ENCODE assay signal across 21 cellular contexts in genomic region chr2:241081643-241082337, GRCh38. TPM values are rescaled to one million over a fixed set of nuclear protein-coding genes. Genes with fewer than 3 reads are reported as not detected.
DNase-seq lines count a peak whose midpoint lies in the region; ATAC-seq, FAIRE-seq and TF ChIP-seq lines count a peak whose summit lies in the region.
"Had no signal": no experiment of that assay in that cellular context is flagged by ENCODE, and none has a peak within 500 bp of the region (broad histone marks: within the 10 kb centered on the region; RNA-seq: fewer than 3 reads in every experiment).

No MANE protein-coding gene starts in this region.

- H3K4me1 Mint-ChIP-seq in CD4-positive, alpha-beta memory T cell, result peaks cover 21 to 33% (median 23%) of the 10 kb centered on the region in 4 donors
- H3K4me1 Mint-ChIP-seq in naive thymus-derived CD8-positive, alpha-beta T cell, result peaks cover 8 to 36% (median 24%) of the 10 kb centered on the region in 4 donors
- H3K4me1 Mint-ChIP-seq: mesothelial cell of epicardium had no signal

- no peaks in the 10 kb centered on the region for H3K9me3 ChIP-seq in CD4-positive, alpha-beta memory T cell (ENCODE audit: control insufficient read depth in 1 of 2, low read length in 2 of 2)
- H3K9me3 ChIP-seq in H1 (ENCODE audit: insufficient read depth in 2 of 2, low read depth in 1 of 2, low read length in 1 of 2), result no peaks in the 10 kb centered on the region
- H3K9me3 ChIP-seq: neutrophil, sigmoid colon, SJCRH30 had no signal

- no peaks in the 10 kb centered on the region for H3K4me1 ChIP-seq in CD4-positive, alpha-beta memory T cell (ENCODE audit: insufficient read depth, low read length)
- no peaks in the 10 kb centered on the region for H3K4me1 ChIP-seq in H1 (replicated peaks in 1 of 4; ENCODE audit: control insufficient read depth in 3 of 4, insufficient read depth in 4 of 4, low read length in 3 of 4)

- no peak overlapping the region for H2BK20ac ChIP-seq in H1 (ENCODE audit: low read length)

- no peak overlapping the region for H3K18ac ChIP-seq in H1 (ENCODE audit: extremely low read depth, low read length)

- no peak overlapping the region; the same call in 1 of the 2 replicates for H2BK5ac ChIP-seq in H1 (ENCODE audit: low read depth, low read length)

- H4K20me1 ChIP-seq in H1 (replicated peaks in 1 of 2; ENCODE audit: control insufficient read depth in 1 of 2, insufficient read depth in 2 of 2, low read length in 2 of 2), result peaks cover 0 to 2% of the 10 kb centered on the region in 2 experiments

- H3K27ac Mint-ChIP-seq in CD4-positive, alpha-beta memory T cell, result peak overlapping the region in 5 of 7 donors; percentile 19 to 89 (median 68)
- H3K27ac Mint-ChIP-seq in naive thymus-derived CD8-positive, alpha-beta T cell, result peak overlapping the region in 8 of 10 donors; percentile 32 to 94 (median 82)
- H3K27ac Mint-ChIP-seq: mesothelial cell of epicardium had no signal

- DNase-seq in CD4-positive, alpha-beta memory T cell, result no peak
- DNase-seq in HCEC 1CT (peak; percentile 22), H1 (ENCODE audit: low read depth in 1 of 2, low spot score in 2 of 2) (no peak), OCI-M1 (lab: John Stamatoyannopoulos, UW) (no peak), NCI-H2107 treated with DMSO at 0.1 percent for 48 hours (lab: John Stamatoyannopoulos, UW; ENCODE audit: unreplicated experiment) (no peak), OCI-M2 (lab: John Stamatoyannopoulos, UW; ENCODE audit: unreplicated experiment) (no peak), erythroblast (lab: John Stamatoyannopoulos, UW) (no peak)
- DNase-seq in naive thymus-derived CD8-positive, alpha-beta T cell, result no peak
- DNase-seq: AML-193, GF-D8, NCI-H1930, NCI-H510A treated with DMSO at 0.1 percent for 48 hours, sigmoid colon, T-helper 9 cell had no signal

- no peak overlapping the region for H2BK120ac ChIP-seq in H1 (replicated peaks; ENCODE audit: low read depth, low read length)

- H3K23ac ChIP-seq in H1 (ENCODE audit: insufficient read length), result no peak overlapping the region

- H3K4me3 Mint-ChIP-seq in CD4-positive, alpha-beta memory T cell, result peak overlapping the region in 1 of 8 donors; percentile 6
- no peak overlapping the region for H3K4me3 Mint-ChIP-seq in naive thymus-derived CD8-positive, alpha-beta T cell
- H3K4me3 Mint-ChIP-seq: activated naive CD8-positive, alpha-beta T cell; mesothelial cell of epicardium had no signal

- no peak overlapping the region for H3K14ac ChIP-seq in H1 (ENCODE audit: insufficient read length)

- intact Hi-C loops in CD4-positive, alpha-beta memory T cell (cut with micrococcal nuclease), result no loop called here

- no peak overlapping the region for H2AK5ac ChIP-seq in H1 (ENCODE audit: low read depth, low read length)

- H3K36me3 ChIP-seq in CD4-positive, alpha-beta memory T cell (ENCODE audit: insufficient read depth, low read length), result peaks cover 6% of the 10 kb centered on the region
- no peaks in the 10 kb centered on the region; a peak in 1 of 8 replicates for H3K36me3 ChIP-seq in H1 (ENCODE audit: control insufficient read depth in 2 of 4, insufficient read depth in 4 of 4, low read length in 3 of 4)

- no peak for TF ChIP-seq RAD21 in H1 (IDR thresholded peaks at IDR 0.05 in 1 of 2, conservative IDR thresholded peaks at IDR 0.05 in 1 of 2; ENCODE audit: low read depth in 2 of 2, low read length in 2 of 2)

- no peak overlapping the region for H2BK15ac ChIP-seq in H1 (ENCODE audit: low read length)

- WGBS in H1 (ENCODE audit: extremely low coverage in 1 of 2, insufficient coverage in 1 of 2, insufficient read length in 1 of 2, insufficient replicate concordance in 2 of 2, low coverage in 1 of 2, low lambda C conversion rate in 2 of 2, missing lambda C conversion rate in 1 of 2), 2 experiments, result 94% methylated on average over 23 of the region's 28 CpGs; no CpG with 5 or more reads in 1 of the 2 experiments

- H4K5ac ChIP-seq in H1 (ENCODE audit: insufficient read length, low read depth, low read length), result no peak overlapping the region

- no peak for FAIRE-seq in H1 (lab: Jason Lieb, UNC)
- FAIRE-seq: GM12892, islet of Langerhans had no signal

- H3K9ac ChIP-seq in H1 (replicated peaks in 1 of 4; ENCODE audit: extremely low read depth in 1 of 4, low read depth in 3 of 4, low read length in 3 of 4), result no peak overlapping the region

- no peak for TF ChIP-seq CTCF in H1 (IDR thresholded peaks at IDR 0.05; ENCODE audit: control extremely low read depth in 1 of 3, insufficient read depth in 1 of 3, low read depth in 1 of 3, low read length in 3 of 3)

- no peak overlapping the region for H2AFZ ChIP-seq in H1 (ENCODE audit: low read length)

- H4K8ac ChIP-seq in H1 (ENCODE audit: extremely low read depth, insufficient read depth, low read length), result peak overlapping the region; percentile 9; the same call in 1 of the 2 replicates

- H3K79me2 ChIP-seq in H1 (ENCODE audit: control insufficient read depth in 1 of 2, insufficient read depth in 2 of 2, low read length in 2 of 2), result no peaks in the 10 kb centered on the region

- no peak overlapping the region for H3K4ac ChIP-seq in H1 (replicated peaks; ENCODE audit: insufficient read length, low read depth, low read length)

- TF ChIP-seq EP300 in H1 (IDR thresholded peaks at IDR 0.05; ENCODE audit: borderline replicate concordance in 1 of 2, low read depth in 2 of 2, low read length in 2 of 2), result no peak

- H3K36me3 Mint-ChIP-seq in CD4-positive, alpha-beta memory T cell, result peaks cover 21 to 24% of the 10 kb centered on the region in 2 donors
- H3K36me3 Mint-ChIP-seq in naive thymus-derived CD8-positive, alpha-beta T cell, result peaks cover 14 to 29% (median 28%) of the 10 kb centered on the region in 3 donors

- H3K27me3 Mint-ChIP-seq in CD4-positive, alpha-beta memory T cell, result no peaks in the 10 kb centered on the region
- no peaks in the 10 kb centered on the region for H3K27me3 Mint-ChIP-seq in naive thymus-derived CD8-positive, alpha-beta T cell
- H3K27me3 Mint-ChIP-seq: activated naive CD8-positive, alpha-beta T cell; IgD-negative memory B cell had no signal

- no peak for TF ChIP-seq POLR2A in H1 (IDR thresholded peaks at IDR 0.05; ENCODE audit: control extremely low read depth in 1 of 2, low read depth in 2 of 2, low read length in 2 of 2)
- no peak for TF ChIP-seq POLR2A in erythroblast (IDR thresholded peaks at IDR 0.05; ENCODE audit: low read length)

- H3K27me3 ChIP-seq in CD4-positive, alpha-beta memory T cell (ENCODE audit: insufficient read depth, low read length), result no peaks in the 10 kb centered on the region
- no peaks in the 10 kb centered on the region for H3K27me3 ChIP-seq in H1 (replicated peaks in 1 of 4; ENCODE audit: control insufficient read depth in 3 of 4, extremely low read depth in 1 of 4, insufficient read depth in 3 of 4, low read length in 3 of 4)
- H3K27me3 ChIP-seq: neutrophil, sigmoid colon, SJCRH30 had no signal

- no peak overlapping the region for H3K27ac ChIP-seq in CD4-positive, alpha-beta memory T cell (ENCODE audit: low read depth, low read length)
- no peak overlapping the region for H3K27ac ChIP-seq in H1 (ENCODE audit: low read depth, low read length)
- H3K27ac ChIP-seq: neutrophil, sigmoid colon, SJCRH30 had no signal

- peaks cover 0 to 8% (median under 1%) of the 10 kb centered on the region in 8 donors for H3K9me3 Mint-ChIP-seq in CD4-positive, alpha-beta memory T cell
- peaks cover 0 to 15% (median 0%) of the 10 kb centered on the region in 9 donors for H3K9me3 Mint-ChIP-seq in naive thymus-derived CD8-positive, alpha-beta T cell

- ATAC-seq in naive thymus-derived CD8-positive, alpha-beta T cell, result no peak

- no peak overlapping the region for H2BK12ac ChIP-seq in H1 (ENCODE audit: low read depth, low read length)

- H4K91ac ChIP-seq in H1 (replicated peaks; ENCODE audit: insufficient read length, low read length), result no peak overlapping the region

- no peak overlapping the region for H3K56ac ChIP-seq in H1 (replicated peaks; ENCODE audit: insufficient read length, low read depth, low read length)

- H3K79me1 ChIP-seq in H1 (ENCODE audit: low read depth, low read length), result no peaks in the 10 kb centered on the region

- H3K4me3 ChIP-seq in CD4-positive, alpha-beta memory T cell (ENCODE audit: low read length in 2 of 2), result no peak overlapping the region
- H3K4me3 ChIP-seq in H1 (ENCODE audit: extremely low read depth in 1 of 4, insufficient read depth in 2 of 4, low read depth in 3 of 4, low read length in 4 of 4), result no peak overlapping the region
- H3K4me3 ChIP-seq: sigmoid colon, SJCRH30 had no signal

- POLR2A ChIA-PET in CD4-positive, alpha-beta memory T cell (lab: Charles Lee; ENCODE audit: partially characterized antibody), result interaction anchor here (0.8 to 1.9 kb wide), 6 partner anchors 9 to 68 kb away, joined by 4 to 8 read pairs (median 6); partner anchors contain the start of genes MTERF4, PASK and PPP1R7
- POLR2A ChIA-PET in H1 (lab: Charles Lee; ENCODE audit: partially characterized antibody), result interaction anchor here (0.7 kb wide), 1 partner anchor 14 kb away, joined by 3 read pairs; no protein-coding TSS in a partner anchor
- POLR2A ChIA-PET in naive thymus-derived CD8-positive, alpha-beta T cell (lab: Charles Lee), result interaction anchor here (0.7 to 19.4 kb wide), 3 partner anchors 14 to 68 kb away, joined by 3 to 473 read pairs (median 7); partner anchors contain the start of genes MTERF4 and PASK

- no peaks in the 10 kb centered on the region for H3K23me2 ChIP-seq in H1 (ENCODE audit: low read depth, low read length)

- CTCF ChIA-PET in CD4-positive, alpha-beta memory T cell (lab: Charles Lee; ENCODE audit: partially characterized antibody), result interaction anchor here (0.8 to 2.5 kb wide), 2 partner anchors 68 to 92 kb away, joined by 4 to 9 read pairs; partner anchors contain the start of genes PASK and PPP1R7
- CTCF ChIA-PET in H1 (lab: Charles Lee; ENCODE audit: partially characterized antibody), result interaction anchor here (0.9 kb wide), 1 partner anchor 10 kb away, joined by 3 read pairs; no protein-coding TSS in a partner anchor

- no peak overlapping the region for H3K4me2 ChIP-seq in H1 (ENCODE audit: insufficient read depth in 1 of 2, low read depth in 2 of 2, low read length in 2 of 2)

TF ChIP-seq in H1, 55 proteins besides CTCF, POLR2A, EP300 and RAD21 (continues in another document):
- TF ChIP-seq HDAC6 (IDR thresholded peaks at IDR 0.05; ENCODE audit: low read depth, low read length), result no peak

RNA-seq across cellular contexts. Expression of gene MTERF4, which starts 20.3 kb away (rescaled TPM):
- total RNA-seq in CD4-positive, alpha-beta memory T cell, result 100 to 1,000 TPM; 204 to 227 TPM
- 10 to 100 TPM; 44.6 to 56.6 TPM for polyA plus RNA-seq in CD4-positive, alpha-beta memory T cell
- 25.8 and 25.9 TPM in 2 replicates for total RNA-seq in H1 (2021; fragmentation: NEBNext Ultra II Directional; extraction: Animal tissue kit (Norgen Biotek cat#: 25700))
- polyA plus RNA-seq in H1 (2011; rRNA removed), result 25.8 and 28.5 TPM in 2 replicates
- 52.9 TPM for polyA plus RNA-seq in H1 (2011; cell fraction: cytosol; rRNA removed)
- polyA plus RNA-seq in H1 (2011; cell fraction: nucleus; rRNA removed), result 50.1 TPM
- 41.8 to 54.8 TPM (median 42.8 TPM) in 4 replicates for polyA plus RNA-seq in H1 (2012, experiment 1 of 2)
- 9.6 TPM for polyA plus RNA-seq in H1 (2012, experiment 2 of 2)
- 17.2 TPM for polyA plus RNA-seq in H1 (2013, experiment 1 of 2)
- polyA plus RNA-seq in H1 (2013, experiment 2 of 2), result 16.0 TPM
- polyA minus RNA-seq in H1 (2011; rRNA and poly(A)+ RNA removed), result 54.4 and 57.0 TPM in 2 replicates
- 27.4 TPM for polyA minus RNA-seq in H1 (2011; cell fraction: cytosol; rRNA and poly(A)+ RNA removed)
- 41.5 TPM for polyA minus RNA-seq in H1 (2011; cell fraction: nucleus; rRNA and poly(A)+ RNA removed)
- 100 to 1,000 TPM; 265 to 270 TPM for total RNA-seq in naive thymus-derived CD8-positive, alpha-beta T cell
- polyA plus RNA-seq in naive thymus-derived CD8-positive, alpha-beta T cell, result 10 to 100 TPM; 46.4 to 82.1 (median 57.8) TPM
